In the genomic region with DNA sequence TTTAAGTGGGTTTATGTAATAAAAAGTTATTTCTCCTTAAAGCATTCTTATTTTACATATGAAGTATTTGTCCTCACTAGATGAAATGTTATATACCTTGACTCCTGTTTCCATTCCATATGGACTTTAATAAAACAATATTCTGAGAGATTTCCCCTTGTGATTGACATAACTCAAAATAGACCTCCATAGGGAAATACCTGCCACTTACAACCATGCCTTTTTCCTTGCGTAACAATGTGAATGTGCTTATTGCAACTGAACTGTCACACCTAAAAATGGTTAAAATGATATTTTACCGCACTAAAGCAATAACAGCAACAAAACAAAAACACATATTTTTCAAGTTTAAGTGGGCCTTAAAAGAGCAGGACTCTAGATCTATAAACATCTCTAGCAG, we compare ENCODE assay signal across 16 cellular contexts.
A peak's percentile ranks its signal among the peaks of the same experiment; 100 is the strongest.
DNase-seq lines count a peak whose midpoint lies in the region; ATAC-seq and TF ChIP-seq lines count a peak whose summit lies in the region.
"Had no signal": no experiment of that assay in that cellular context is flagged by ENCODE, and none has a peak within 500 bp of the region (broad histone marks: within the 10 kb centered on the region; RNA-seq: fewer than 3 reads in every experiment).

No MANE protein-coding gene starts in this region.

- no peak overlapping the region for H4K8ac ChIP-seq in mesenchymal stem cell (ENCODE audit: low read length)

- peak overlapping the region; percentile 30 for H3K9ac ChIP-seq in mesenchymal stem cell (ENCODE audit: low read length)

- H2AK5ac ChIP-seq in mesenchymal stem cell (ENCODE audit: low read length, severe bottlenecking) = no peak overlapping the region

- TF ChIP-seq CTCF in Panc1 (IDR thresholded peaks at IDR 0.05) (no peak), esophagus muscularis mucosa (IDR thresholded peaks at IDR 0.05) (no peak), BE2C (IDR thresholded peaks at IDR 0.05; ENCODE audit: low read depth, low read length) (no peak)

- BruUV-seq in Panc1 (replicated peaks; lab: Mats Ljungman, UMichigan) = no TSS peak

- H4K91ac ChIP-seq in mesenchymal stem cell (ENCODE audit: low read length) = no peak overlapping the region

- 90% methylated on average over 2 of the region's 2 CpGs for WGBS in mesenchymal stem cell
- WGBS in esophagus muscularis mucosa = 88% methylated on average over 2 of the region's 2 CpGs

- H3K27me3 ChIP-seq in Panc1 (ENCODE audit: control insufficient read depth, insufficient read depth, low read length) = no peaks in the 10 kb centered on the region
- no peaks in the 10 kb centered on the region for H3K27me3 ChIP-seq in mesenchymal stem cell (ENCODE audit: control insufficient read depth in 1 of 2, insufficient read depth in 1 of 2, low read length in 2 of 2)
- no peaks in the 10 kb centered on the region for H3K27me3 ChIP-seq in esophagus muscularis mucosa
- H3K27me3 ChIP-seq in BE2C = no peaks in the 10 kb centered on the region

- H3K36me3 ChIP-seq in Panc1 (ENCODE audit: control insufficient read depth, insufficient read depth, low read length) = no peaks in the 10 kb centered on the region
- H3K36me3 ChIP-seq in mesenchymal stem cell (ENCODE audit: control insufficient read depth in 1 of 2, insufficient read depth in 2 of 2, low read depth in 1 of 2, low read length in 2 of 2) = no peaks in the 10 kb centered on the region
- no peaks in the 10 kb centered on the region for H3K36me3 ChIP-seq in esophagus muscularis mucosa
- no peaks in the 10 kb centered on the region for H3K36me3 ChIP-seq in BE2C
- H3K36me3 ChIP-seq: HAP-1 had no signal

- TF ChIP-seq POLR2A in esophagus muscularis mucosa (IDR thresholded peaks at IDR 0.05; ENCODE audit: low read depth) = no peak

- no peak overlapping the region for H2BK12ac ChIP-seq in mesenchymal stem cell (ENCODE audit: low read length in 2 of 2)

- no peak for ATAC-seq in Panc1

- CTCF ChIA-PET in Panc1 (lab: Charles Lee) = no interaction called here

- no peak overlapping the region for H3K4ac ChIP-seq in mesenchymal stem cell (ENCODE audit: low read depth in 1 of 2, low read length in 2 of 2)

- H3K9me3 ChIP-seq in Panc1 (ENCODE audit: control insufficient read depth, insufficient read depth, low read depth, low read length) (no peaks in the 10 kb centered on the region), mesenchymal stem cell (ENCODE audit: control insufficient read depth, low read length) (no peaks in the 10 kb centered on the region), esophagus muscularis mucosa (no peaks in the 10 kb centered on the region), BE2C (no peaks in the 10 kb centered on the region)
- H3K9me3 ChIP-seq: HAP-1 had no signal

- peaks cover 1% of the 10 kb centered on the region; the same call in 1 of the 2 replicates for H3K4me1 ChIP-seq in Panc1 (ENCODE audit: control insufficient read depth, insufficient read depth, low read length)
- peaks cover 3% of the 10 kb centered on the region for H3K4me1 ChIP-seq in mesenchymal stem cell (ENCODE audit: control insufficient read depth, insufficient read depth, low read depth, low read length)
- H3K4me1 ChIP-seq in esophagus muscularis mucosa = peaks cover 0 to 4% (median 0%) of the 10 kb centered on the region in 4 donors
- H3K4me1 ChIP-seq in BE2C = no peaks in the 10 kb centered on the region

- no peak overlapping the region for H3K18ac ChIP-seq in mesenchymal stem cell (ENCODE audit: low read depth in 1 of 2, low read length in 2 of 2)

- H3K4me3 ChIP-seq in Panc1 (ENCODE audit: low read depth in 2 of 2, low read length in 2 of 2) (no peak overlapping the region), mesenchymal stem cell (ENCODE audit: insufficient read depth in 1 of 2, low read depth in 1 of 2, low read length in 2 of 2) (no peak overlapping the region), esophagus muscularis mucosa (no peak overlapping the region), BE2C (ENCODE audit: low read depth, low read length) (no peak overlapping the region)
- H3K4me3 ChIP-seq: HAP-1 had no signal

- H3K79me1 ChIP-seq in mesenchymal stem cell (replicated peaks; ENCODE audit: low read length, poor library complexity, severe bottlenecking) = no peaks in the 10 kb centered on the region

- intact Hi-C loops in Panc1 (cut with micrococcal nuclease; ENCODE audit: unreplicated experiment) = no loop called here
- intact Hi-C loops in esophagus muscularis mucosa (cut with DNase I) = no loop called here

- H2AFZ ChIP-seq in mesenchymal stem cell (ENCODE audit: low read depth, low read length) = no peak overlapping the region

- H2BK15ac ChIP-seq in mesenchymal stem cell (ENCODE audit: low read depth, poor library complexity, severe bottlenecking) = no peak overlapping the region

- no peak overlapping the region for H3K14ac ChIP-seq in mesenchymal stem cell (ENCODE audit: low read length in 2 of 2)

- no peak for TF ChIP-seq EP300 in esophagus muscularis mucosa (IDR thresholded peaks at IDR 0.05)

- in situ Hi-C loops in Panc1 (cut with HindIII; ENCODE audit: low pct_unique_long_range_greater_than_20kb, low sequenced_read_pairs) = no loop called here

- POLR2A ChIA-PET in Panc1 (lab: Charles Lee) = no interaction called here

- H2BK120ac ChIP-seq in mesenchymal stem cell (ENCODE audit: low read depth, low read length) = no peak overlapping the region

- H3K27ac ChIP-seq in Panc1 (ENCODE audit: low read length) = peak overlapping the region; percentile 51; the same call in 1 of the 2 replicates
- H3K27ac ChIP-seq in mesenchymal stem cell (ENCODE audit: low read length, poor library complexity, severe bottlenecking) = no peak overlapping the region
- H3K27ac ChIP-seq in esophagus muscularis mucosa (replicated peaks in 1 of 4) = no peak overlapping the region
- H3K27ac ChIP-seq: 22Rv1, HL-60 had no signal

- H2BK5ac ChIP-seq in mesenchymal stem cell (ENCODE audit: low read depth, low read length, poor library complexity, severe bottlenecking) = no peak overlapping the region

- peak; percentile 12 for DNase-seq in NCI-H82 (lab: John Stamatoyannopoulos, UW)
- DNase-seq in NCI-H82 treated with DMSO at 0.1 percent for 48 hours (lab: John Stamatoyannopoulos, UW; ENCODE audit: unreplicated experiment) = no peak
- DNase-seq in Panc1 (ENCODE audit: low read depth, low spot score) = no peak
- DNase-seq in mesenchymal stem cell = no peak
- no peak for DNase-seq in stimulated activated CD4-positive, alpha-beta T cell treated with anti-CD3 and anti-CD28 coated beads, Interleukin-15, amount 100 ng/mL, for 24 hours
- no peak for DNase-seq in esophagus muscularis mucosa (ENCODE audit: extremely low spot score)
- no peak for DNase-seq in BE2C
- DNase-seq: C1 segment of cervical spinal cord; CD4-positive, alpha-beta T cell; DMS79 treated with DMSO at 0.1 percent for 48 hours; EL; GOT3; HFFc6 had no signal

- H3K4me2 ChIP-seq in mesenchymal stem cell (ENCODE audit: low read length, poor library complexity, severe bottlenecking) = no peak overlapping the region

- H3K23ac ChIP-seq in mesenchymal stem cell (ENCODE audit: low read length in 2 of 2) = no peak overlapping the region
